8 cellular contexts compared by ENCODE assay signal in the genomic region with DNA sequence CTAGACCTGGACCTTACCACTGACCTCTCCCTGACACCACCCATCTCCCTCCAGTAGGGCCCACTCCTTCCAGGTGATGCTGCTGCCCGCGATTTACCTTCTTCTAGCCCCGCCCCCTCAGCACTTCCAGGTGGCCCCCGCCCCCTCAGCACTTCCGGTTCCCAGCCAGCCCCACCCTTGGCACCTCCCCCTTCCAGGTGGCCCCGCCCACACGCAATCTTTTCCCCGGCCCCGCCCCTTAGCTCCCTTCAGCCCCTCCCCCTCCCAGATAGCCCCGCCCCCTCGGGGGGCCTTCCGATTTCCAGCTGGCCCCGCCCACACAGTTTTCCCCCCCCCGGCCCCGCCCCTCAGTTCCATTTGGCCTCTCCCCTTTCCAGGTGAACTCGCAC. TPM values are rescaled to one million over a fixed set of nuclear protein-coding genes. Genes with fewer than 3 reads are reported as not detected.
A peak's percentile ranks its signal among the peaks of the same experiment; 100 is the strongest.
DNase-seq lines count a peak whose midpoint lies in the region; ATAC-seq, FAIRE-seq and TF ChIP-seq lines count a peak whose summit lies in the region.

No MANE protein-coding gene starts in this region.

- no peaks in the 10 kb centered on the region for H3K27me3 Mint-ChIP-seq in T-cell
- H3K27me3 Mint-ChIP-seq in activated naive CD8-positive, alpha-beta T cell treated with anti-CD3 and anti-CD28 coated beads, Interleukin-2, amount 50 U/mL, for 24 hours, result no peaks in the 10 kb centered on the region

- H3K9ac ChIP-seq in GM23248, result peak overlapping the region; percentile 88

- H4K20me1 ChIP-seq in GM23248 (ENCODE audit: insufficient read depth), result no peaks in the 10 kb centered on the region

- H3K36me3 ChIP-seq in GM23248 (ENCODE audit: low read depth), result no peaks in the 10 kb centered on the region
- H3K36me3 ChIP-seq in psoas muscle (ENCODE audit: insufficient read depth in 1 of 2, low read depth in 1 of 2), result peaks cover 3 to 25% of the 10 kb centered on the region in 2 donors

- H3K9me2 ChIP-seq in GM23248 (ENCODE audit: insufficient read depth), result no peaks in the 10 kb centered on the region

- peak; percentile 45 to 69 (median 53) for ATAC-seq in T-cell (replicated peaks in 1 of 4)
- ATAC-seq in activated naive CD8-positive, alpha-beta T cell treated with anti-CD3 and anti-CD28 coated beads, Interleukin-2, amount 50 U/mL, for 24 hours, result peak; percentile 6
- ATAC-seq in left cardiac atrium, result peak; percentile 51 to 74
- ATAC-seq in psoas muscle, result peak; percentile 48 to 61 (median 54)

- peak overlapping the region; percentile 95 for H3K4me3 ChIP-seq in GM23248
- peak overlapping the region; percentile 88 for H3K4me3 ChIP-seq in NB4 (ENCODE audit: low read depth, low read length)
- peak overlapping the region; percentile 88 for H3K4me3 ChIP-seq in psoas muscle

- intact Hi-C loops in left cardiac atrium (cut with DNase I), result no loop called here
- intact Hi-C loops in psoas muscle (cut with DNase I), result no loop called here

- H3K9me3 ChIP-seq in GM23248 (ENCODE audit: low read depth) (no peaks in the 10 kb centered on the region), psoas muscle (no peaks in the 10 kb centered on the region)

- peak overlapping the region; percentile 74 for H3K27ac ChIP-seq in GM23248
- peak overlapping the region; percentile 97 for H3K27ac ChIP-seq in psoas muscle

- no peaks in the 10 kb centered on the region for H3K9me3 Mint-ChIP-seq in T-cell
- no peaks in the 10 kb centered on the region for H3K9me3 Mint-ChIP-seq in activated naive CD8-positive, alpha-beta T cell treated with anti-CD3 and anti-CD28 coated beads, Interleukin-2, amount 50 U/mL, for 24 hours

- FAIRE-seq in urothelium cell line (lab: Jason Lieb, UNC), result no peak

- H3K27me3 ChIP-seq in GM23248 (replicated peaks; ENCODE audit: insufficient read depth) (no peaks in the 10 kb centered on the region), psoas muscle (ENCODE audit: insufficient read depth in 3 of 3, low read length in 2 of 3) (no peaks in the 10 kb centered on the region)

- H3F3A ChIP-seq in GM23248 (ENCODE audit: insufficient read depth), result peaks cover 9% of the 10 kb centered on the region; the same call in 1 of the 2 replicates

- H3K4me1 Mint-ChIP-seq in T-cell, result peaks cover 18 to 37% (median 24%) of the 10 kb centered on the region in 3 donors
- peaks cover 26% of the 10 kb centered on the region for H3K4me1 Mint-ChIP-seq in activated naive CD8-positive, alpha-beta T cell treated with anti-CD3 and anti-CD28 coated beads, Interleukin-2, amount 50 U/mL, for 24 hours

- TF ChIP-seq POLR2A in NB4 (IDR thresholded peaks at IDR 0.05; ENCODE audit: extremely low read depth, insufficient read length), result no peak

- H2AFZ ChIP-seq in GM23248, result peak overlapping the region; percentile 98

- 5 to 6% methylated on average over 3 to 16 of the region's 16 CpGs for WGBS in GM23248 (ENCODE audit: low coverage in 1 of 2, low lambda C conversion rate in 2 of 2, missing lambda C conversion rate in 2 of 2), 2 experiments
- 1 to 4% (median 2%) methylated on average over 8 to 16 of the region's 16 CpGs for WGBS in psoas muscle, 3 donors

- DNase-seq in C1 segment of cervical spinal cord (lab: John Stamatoyannopoulos, UW) (peak in 9 of 14 donors; percentile 33 to 61 (median 38)), GM23248 (peak; percentile 83), NB4 (ENCODE audit: low read depth) (peak; percentile 87), T-cell (peak; percentile 75 to 94 (median 90)), left cardiac atrium (peak; percentile 77), psoas muscle (peak; percentile 68 to 85), urothelium cell line (ENCODE audit: low spot score) (peak; percentile 94)
- DNase-seq in activated naive CD8-positive, alpha-beta T cell treated with anti-CD3 and anti-CD28 coated beads, Interleukin-2, amount 50 U/mL, for 24 hours, result peak; percentile 91

- POLR2A ChIA-PET in T-cell (lab: Charles Lee), result interaction anchor here (0.6 kb wide), 3 partner anchors 34 to 1147 kb away, joined by 3 to 6 read pairs (median 3); no protein-coding TSS in a partner anchor

- peak overlapping the region; percentile 91 to 99 for H3K27ac Mint-ChIP-seq in T-cell
- H3K27ac Mint-ChIP-seq in activated naive CD8-positive, alpha-beta T cell treated with anti-CD3 and anti-CD28 coated beads, Interleukin-2, amount 50 U/mL, for 24 hours, result peak overlapping the region; percentile 97

- peak overlapping the region; percentile 70 for H3K4me2 ChIP-seq in GM23248 (ENCODE audit: unreplicated experiment)

- in situ Hi-C loops in GM23248 (cut with MboI), result no loop called here

- no peak for TF ChIP-seq CTCF in NB4 (IDR thresholded peaks at IDR 0.05; ENCODE audit: low read depth, low read length)
- TF ChIP-seq CTCF in psoas muscle (IDR thresholded peaks at IDR 0.05), result no peak

- peaks cover 39% of the 10 kb centered on the region for H3K79me2 ChIP-seq in GM23248 (ENCODE audit: insufficient read depth)

- peak overlapping the region; percentile 88 to 91 (median 90) for H3K4me3 Mint-ChIP-seq in T-cell
- peak overlapping the region; percentile 88 for H3K4me3 Mint-ChIP-seq in activated naive CD8-positive, alpha-beta T cell treated with anti-CD3 and anti-CD28 coated beads, Interleukin-2, amount 50 U/mL, for 24 hours

- H3K4me1 ChIP-seq in GM23248 (ENCODE audit: insufficient read depth) (peaks cover 5% of the 10 kb centered on the region; the same call in 1 of the 2 replicates), psoas muscle (peaks cover 8% of the 10 kb centered on the region)

- CTCF ChIA-PET in T-cell (lab: Charles Lee), result interaction anchor here (0.5 to 1.1 kb wide), 12 partner anchors 9 to 1551 kb away, joined by 3 to 10 read pairs (median 5); partner anchors contain the start of gene DHX34 (in 1 of the 2)

- peaks cover 21% of the 10 kb centered on the region for H3K36me3 Mint-ChIP-seq in T-cell
- H3K36me3 Mint-ChIP-seq in activated naive CD8-positive, alpha-beta T cell treated with anti-CD3 and anti-CD28 coated beads, Interleukin-2, amount 50 U/mL, for 24 hours (ENCODE audit: low read depth), result peaks cover 28% of the 10 kb centered on the region

RNA-seq across cellular contexts. Expression of gene LIG1, which starts 0.6 kb away (rescaled TPM):
- 9.3 and 10.6 TPM in 2 replicates for total RNA-seq in GM23248 (2014; rRNA removed; shearing (Covaris generic))
- polyA plus RNA-seq in GM23248 (2016; fragmentation: Nextera tagmentation; extraction: Ambion mirVana) (14.5 and 17.9 TPM in 2 replicates), psoas muscle (1 to 10 TPM; 3.3 to 5.2 (median 3.4) TPM)
- total RNA-seq in T-cell (100 to 1,000 TPM in 3 of 5 donors, 10 to 100 TPM in 2; 58.7 to 127 (median 112) TPM), left cardiac atrium (1 to 10 TPM; 5.8 to 7.4 TPM), psoas muscle (1 to 10 TPM; 2.6 to 4.9 (median 3.1) TPM)

RNA-seq across cellular contexts. Expression of gene ZSWIM9, which starts 0.9 kb away (rescaled TPM):
- 4.3 and 6.6 TPM in 2 replicates for total RNA-seq in GM23248 (2014; rRNA removed; shearing (Covaris generic))
- polyA plus RNA-seq in GM23248 (2016; fragmentation: Nextera tagmentation; extraction: Ambion mirVana) (0.88 and 1.2 TPM in 2 replicates), psoas muscle (10 to 100 TPM in 1 of 3 donors, 1 to 10 TPM in 2; 3.0 to 10.5 (median 4.7) TPM)
- total RNA-seq in T-cell (10 to 100 TPM in 3 of 5 donors, 1 to 10 TPM in 2; 5.4 to 14.7 (median 11.6) TPM), left cardiac atrium (1 to 10 TPM; 4.6 to 6.2 TPM), psoas muscle (1 to 10 TPM; 4.3 to 8.0 (median 5.7) TPM)

RNA-seq across cellular contexts. Expression of gene PLA2G4C, which starts 59.0 kb away (rescaled TPM):
- total RNA-seq in GM23248 (2014; rRNA removed; shearing (Covaris generic)), result 0.63 and 0.76 TPM in 2 replicates
- polyA plus RNA-seq in GM23248 (2016; fragmentation: Nextera tagmentation; extraction: Ambion mirVana), result 1.8 and 1.9 TPM in 2 replicates
- 1 to 10 TPM; 1.3 to 9.5 (median 3.4) TPM for total RNA-seq in T-cell
- 10 to 100 TPM; 20.3 to 23.9 TPM for total RNA-seq in left cardiac atrium
- 100 to 1,000 TPM in 1 of 4 donors, 10 to 100 TPM in 3; 34.2 to 114 (median 70.8) TPM for total RNA-seq in psoas muscle
- 10 to 100 TPM; 11.8 to 23.9 (median 21.9) TPM for polyA plus RNA-seq in psoas muscle

Comparison
In these comparisons a context has a peak if more than half of its experiments do, and no peak if none do; other contexts are left out.
1. Peak in every context shown above with its lines: DNase-seq, ATAC-seq, H3K4me3 ChIP-seq and H3K27ac ChIP-seq.
2. DNase-seq: peak in every context shown above with its lines; median percentile 94 in urothelium cell line; 91 in activated naive CD8-positive, alpha-beta T cell treated with anti-CD3 and anti-CD28 coated beads, Interleukin-2, amount 50 U/mL, for 24 hours; 90 in T-cell; 87 in NB4; 83 in GM23248; 77 in left cardiac atrium; 76 in psoas muscle; 38 in C1 segment of cervical spinal cord.
3. ATAC-seq: peak in every context shown above with its lines; median percentile 62 in left cardiac atrium; 54 in psoas muscle; 53 in T-cell; 6 in activated naive CD8-positive, alpha-beta T cell treated with anti-CD3 and anti-CD28 coated beads, Interleukin-2, amount 50 U/mL, for 24 hours.